ENCODE assay signal across 14 cellular contexts in genomic region chr1:229171934-229172333, GRCh38.
A peak's percentile ranks its signal among the peaks of the same experiment; 100 is the strongest.
DNase-seq lines count a peak whose midpoint lies in the region; ATAC-seq, FAIRE-seq and TF ChIP-seq lines count a peak whose summit lies in the region.
"Had no signal": no experiment of that assay in that cellular context is flagged by ENCODE, and none has a peak within 500 bp of the region (broad histone marks: within the 10 kb centered on the region; RNA-seq: fewer than 3 reads in every experiment).

No MANE protein-coding gene starts in this region.

- BruUV-seq in HepG2 (replicated peaks; lab: Mats Ljungman, UMichigan): no TSS peak

- in situ Hi-C loops in HepG2 (cut with HindIII; ENCODE audit: extremely low pct_ligation_motif_present, low pct_unique_long_range_greater_than_20kb): no loop called here

- DNase-seq in right lobe of liver: peak in 1 of 3 donors; percentile 63
- no peak for DNase-seq in HepG2 (ENCODE audit: low spot score)
- DNase-seq in NCI-H2196 treated with DMSO at 0.1 percent for 48 hours (lab: John Stamatoyannopoulos, UW; ENCODE audit: unreplicated experiment): peak; percentile 74
- DNase-seq in colonic mucosa: peak; percentile 83
- DNase-seq in upper lobe of right lung: no peak
- DNase-seq in kidney tubule cell (ENCODE audit: low spot score): no peak
- no peak for DNase-seq in activated CD8-positive, alpha-beta T cell treated with anti-CD3 and anti-CD28 coated beads, Interleukin-2, amount 10 ng/mL, durations not matched to agents 7 days and 5 days
- DNase-seq in H7: no peak
- DNase-seq: activated naive CD4-positive, alpha-beta T cell treated with Interleukin-2 at 50 U/mL for 16 hours; GM23248; ovary had no signal

- no peak overlapping the region for H2AFZ ChIP-seq in HepG2 (ENCODE audit: low read length)
- H2AFZ ChIP-seq: GM23248 had no signal

- 22% methylated on average over 4 of the region's 4 CpGs for WGBS in right lobe of liver (ENCODE audit: insufficient coverage, low coverage, low lambda C conversion rate, missing lambda C conversion rate)
- WGBS in HepG2 (ENCODE audit: low lambda C conversion rate): 39% methylated on average over 4 of the region's 4 CpGs

- no peaks in the 10 kb centered on the region for H3K9me3 Mint-ChIP-seq in activated CD8-positive, alpha-beta T cell treated with anti-CD3 and anti-CD28 coated beads, Interleukin-2, amount 10 ng/mL, durations not matched to agents 7 days and 5 days (ENCODE audit: insufficient read depth)

- peaks cover 8% of the 10 kb centered on the region for H3K27me3 Mint-ChIP-seq in activated CD8-positive, alpha-beta T cell treated with anti-CD3 and anti-CD28 coated beads, Interleukin-2, amount 10 ng/mL, durations not matched to agents 7 days and 5 days (ENCODE audit: low read depth)

- H3K4me2 ChIP-seq in HepG2 (ENCODE audit: low read depth, low read length): no peak overlapping the region
- H3K4me2 ChIP-seq: A549 had no signal

- H3K4me3 ChIP-seq in right lobe of liver (no peak overlapping the region), HepG2 (replicated peaks in 1 of 3; ENCODE audit: insufficient read depth in 1 of 3, low read depth in 2 of 3, low read length in 3 of 3) (no peak overlapping the region), colonic mucosa (no peak overlapping the region), upper lobe of right lung (no peak overlapping the region), H7 (ENCODE audit: insufficient read depth, low read depth, low read length) (no peak overlapping the region)
- H3K4me3 ChIP-seq: A549, GM23248, ovary had no signal

- no peaks in the 10 kb centered on the region for H3K4me1 ChIP-seq in right lobe of liver
- H3K4me1 ChIP-seq in HepG2 (ENCODE audit: insufficient read depth, low read length): peaks cover 47% of the 10 kb centered on the region
- no peaks in the 10 kb centered on the region for H3K4me1 ChIP-seq in colonic mucosa
- no peaks in the 10 kb centered on the region for H3K4me1 ChIP-seq in upper lobe of right lung
- H3K4me1 ChIP-seq: A549 had no signal

- TF ChIP-seq POLR2A in right lobe of liver (IDR thresholded peaks at IDR 0.05) (no peak), HepG2 (IDR thresholded peaks at IDR 0.05; ENCODE audit: insufficient read depth in 1 of 2, low read depth in 2 of 2, low read length in 2 of 2) (no peak)

- no peak for FAIRE-seq in HepG2 (lab: Jason Lieb, UNC)
- FAIRE-seq: A549, bronchial epithelial cell had no signal

- TF ChIP-seq RAD21 in HepG2 (CRISPR knock-in tag; IDR thresholded peaks at IDR 0.05): no peak

- H3K36me3 Mint-ChIP-seq in activated CD8-positive, alpha-beta T cell treated with anti-CD3 and anti-CD28 coated beads, Interleukin-2, amount 10 ng/mL, durations not matched to agents 7 days and 5 days (ENCODE audit: low read depth): no peaks in the 10 kb centered on the region

- H3K27ac ChIP-seq in right lobe of liver: no peak overlapping the region
- no peak overlapping the region for H3K27ac ChIP-seq in HepG2 (ENCODE audit: extremely low read length, insufficient read depth, low read length)
- H3K27ac ChIP-seq in colonic mucosa: no peak overlapping the region
- no peak overlapping the region for H3K27ac ChIP-seq in upper lobe of right lung
- H3K27ac ChIP-seq: A549, GM23248, HL-60, ovary had no signal

- H3K27ac Mint-ChIP-seq in activated CD8-positive, alpha-beta T cell treated with anti-CD3 and anti-CD28 coated beads, Interleukin-2, amount 10 ng/mL, durations not matched to agents 7 days and 5 days: no peak overlapping the region

- CTCF ChIA-PET in HepG2 (lab: Yijun Ruan, JAX; ENCODE audit: low intra/inter-chr PET ratio, low total read pairs): no interaction called here
- CTCF ChIA-PET in activated CD8-positive, alpha-beta T cell treated with anti-CD3 and anti-CD28 coated beads, Interleukin-2, amount 10 ng/mL, durations not matched to agents 7 days and 5 days (lab: Charles Lee): no interaction called here

- H3K9ac ChIP-seq in HepG2 (ENCODE audit: insufficient read depth, low read depth, low read length) (no peak overlapping the region), colonic mucosa (ENCODE audit: low read depth in 2 of 2, low read length in 2 of 2) (peak overlapping the region in 1 of 2 donors; percentile 7)
- H3K9ac ChIP-seq: GM23248 had no signal

- no peak for TF ChIP-seq CTCF in right lobe of liver (IDR thresholded peaks at IDR 0.05)
- TF ChIP-seq CTCF in HepG2 (CRISPR knock-in tag; IDR thresholded peaks at IDR 0.05): no peak
- TF ChIP-seq CTCF in colonic mucosa (IDR thresholded peaks at IDR 0.05): no peak
- TF ChIP-seq CTCF in upper lobe of right lung (IDR thresholded peaks at IDR 0.05): no peak

- no peaks in the 10 kb centered on the region for H3K36me3 ChIP-seq in right lobe of liver
- no peaks in the 10 kb centered on the region for H3K36me3 ChIP-seq in HepG2 (replicated peaks in 1 of 2; ENCODE audit: control insufficient read depth in 1 of 2, insufficient read depth in 2 of 2, low read length in 2 of 2)
- no peaks in the 10 kb centered on the region for H3K36me3 ChIP-seq in colonic mucosa
- no peaks in the 10 kb centered on the region for H3K36me3 ChIP-seq in upper lobe of right lung
- H3K36me3 ChIP-seq in H7 (replicated peaks; ENCODE audit: control insufficient read depth, insufficient read depth, low read length): no peaks in the 10 kb centered on the region
- H3K36me3 ChIP-seq: ovary had no signal

- ATAC-seq in right lobe of liver (peak; percentile 55 to 89 (median 61)), HepG2 (no peak), upper lobe of right lung (peak; percentile 33)
- no peak for ATAC-seq in activated CD8-positive, alpha-beta T cell treated with anti-CD3 and anti-CD28 coated beads, Interleukin-2, amount 10 ng/mL, durations not matched to agents 7 days and 5 days
- ATAC-seq: A549 had no signal

- H3K27me3 ChIP-seq in right lobe of liver (no peaks in the 10 kb centered on the region), HepG2 (ENCODE audit: control insufficient read depth in 1 of 2, insufficient read depth in 2 of 2, low read length in 2 of 2) (peaks cover 0 to 3% of the 10 kb centered on the region in 2 experiments; a peak in 1 of 5 replicates), colonic mucosa (no peaks in the 10 kb centered on the region), upper lobe of right lung (no peaks in the 10 kb centered on the region), H7 (ENCODE audit: control insufficient read depth, insufficient read depth, low read length) (no peaks in the 10 kb centered on the region)
- H3K27me3 ChIP-seq: ovary had no signal

- H4K20me1 ChIP-seq in HepG2 (ENCODE audit: insufficient read depth, low read length): no peaks in the 10 kb centered on the region

- intact Hi-C loops in right lobe of liver (cut with DNase I) (no loop called here), HepG2 (cut with micrococcal nuclease; ENCODE audit: unreplicated experiment) (no loop called here), colonic mucosa (cut with DNase I) (no loop called here), upper lobe of right lung (cut with DNase I) (no loop called here)

- H3K4me3 Mint-ChIP-seq in activated CD8-positive, alpha-beta T cell treated with anti-CD3 and anti-CD28 coated beads, Interleukin-2, amount 10 ng/mL, durations not matched to agents 7 days and 5 days: no peak overlapping the region

- POLR2A ChIA-PET in HepG2 (lab: Yijun Ruan, JAX): no interaction called here
- POLR2A ChIA-PET in activated CD8-positive, alpha-beta T cell treated with anti-CD3 and anti-CD28 coated beads, Interleukin-2, amount 10 ng/mL, durations not matched to agents 7 days and 5 days (lab: Charles Lee): no interaction called here

- H3K9me3 ChIP-seq in right lobe of liver: no peaks in the 10 kb centered on the region
- H3K9me3 ChIP-seq in HepG2 (ENCODE audit: low read length): no peaks in the 10 kb centered on the region
- no peaks in the 10 kb centered on the region for H3K9me3 ChIP-seq in colonic mucosa
- H3K9me3 ChIP-seq in upper lobe of right lung: no peaks in the 10 kb centered on the region
- H3K9me3 ChIP-seq: A549, ovary had no signal

- no peaks in the 10 kb centered on the region for H3K4me1 Mint-ChIP-seq in activated CD8-positive, alpha-beta T cell treated with anti-CD3 and anti-CD28 coated beads, Interleukin-2, amount 10 ng/mL, durations not matched to agents 7 days and 5 days (ENCODE audit: low read depth)

- TF ChIP-seq EP300 in HepG2 (IDR thresholded peaks at IDR 0.05; ENCODE audit: low read depth in 2 of 2, low read length in 2 of 2) (no peak), HepG2 (CRISPR knock-in tag; IDR thresholded peaks at IDR 0.05; ENCODE audit: borderline replicate concordance) (no peak)

- H3K79me2 ChIP-seq in HepG2 (ENCODE audit: insufficient read depth, low read length): no peaks in the 10 kb centered on the region

TF ChIP-seq in HepG2, 621 proteins besides CTCF, POLR2A, EP300 and RAD21:
- no peak for TF ChIP-seq RBFOX2 (IDR thresholded peaks at IDR 0.05; ENCODE audit: low read depth, low read length)
- no peak for TF ChIP-seq KLF16 (CRISPR knock-in tag; IDR thresholded peaks at IDR 0.05)
- TF ChIP-seq KAT8 (CRISPR knock-in tag; IDR thresholded peaks at IDR 0.05): no peak
- TF ChIP-seq ZKSCAN8 (CRISPR knock-in tag; IDR thresholded peaks at IDR 0.05; ENCODE audit: borderline replicate concordance): no peak
- no peak for TF ChIP-seq DDIT3 (CRISPR knock-in tag; IDR thresholded peaks at IDR 0.05)
- no peak for TF ChIP-seq ZSCAN20 (CRISPR knock-in tag; IDR thresholded peaks at IDR 0.05; ENCODE audit: borderline replicate concordance)
- TF ChIP-seq RELA (CRISPR knock-in tag; IDR thresholded peaks at IDR 0.05): no peak
- TF ChIP-seq ZNF460 (CRISPR knock-in tag; IDR thresholded peaks at IDR 0.05; ENCODE audit: borderline replicate concordance): no peak
- no peak for TF ChIP-seq GZF1 (CRISPR knock-in tag; IDR thresholded peaks at IDR 0.05)
- no peak for TF ChIP-seq FOXO4 (CRISPR knock-in tag; conservative IDR thresholded peaks at IDR 0.05)

Comparison
In these comparisons a context has a peak if more than half of its experiments do, and no peak if none do; other contexts are left out.
1. ATAC-seq: peak in right lobe of liver (4 of 4) and upper lobe of right lung (single experiment); none in HepG2 (single experiment) and activated CD8-positive, alpha-beta T cell treated with anti-CD3 and anti-CD28 coated beads, Interleukin-2, amount 10 ng/mL, durations not matched to agents 7 days and 5 days (single experiment).
2. DNase-seq: peak in NCI-H2196 treated with DMSO at 0.1 percent for 48 hours (single experiment) and colonic mucosa (single experiment); none in HepG2 (single experiment), upper lobe of right lung (single experiment), kidney tubule cell (single experiment), activated CD8-positive, alpha-beta T cell treated with anti-CD3 and anti-CD28 coated beads, Interleukin-2, amount 10 ng/mL, durations not matched to agents 7 days and 5 days (single experiment) and H7 (single experiment).